In the genomic region with DNA sequence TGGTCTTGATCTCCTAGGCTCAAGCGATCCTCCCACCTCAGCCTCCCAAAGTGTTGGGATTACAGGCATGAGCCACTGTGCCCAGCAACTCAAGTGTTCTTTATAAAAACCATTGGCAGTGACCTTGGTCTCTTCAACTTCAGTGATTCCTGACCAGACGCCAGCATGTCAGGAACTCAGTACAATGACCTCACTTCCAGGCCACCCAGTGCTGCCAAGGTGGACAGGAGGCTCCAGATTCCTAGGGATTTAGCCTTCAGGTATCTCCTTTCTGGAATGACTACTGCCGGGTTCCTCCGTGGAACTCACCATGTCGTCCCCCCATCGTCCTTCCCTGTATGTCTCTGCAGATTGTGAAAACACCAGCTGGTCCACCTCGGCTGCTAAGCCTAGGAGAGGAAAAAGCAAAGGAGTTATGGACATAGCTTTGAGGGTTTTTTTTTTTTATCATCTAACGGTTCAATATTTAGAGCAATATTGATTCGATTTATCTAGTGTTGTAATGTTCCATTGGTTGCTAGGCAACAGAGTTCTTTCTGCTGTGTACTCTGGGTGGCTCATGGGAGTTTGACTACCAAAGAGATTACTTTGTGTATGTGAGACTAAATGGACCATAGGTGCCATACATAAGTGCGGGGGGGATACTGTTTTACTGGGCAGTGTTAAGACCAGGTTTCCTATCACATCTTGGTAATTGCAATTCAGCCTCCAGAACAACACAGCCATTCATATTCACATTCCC, we compare ENCODE assay signal across 25 cellular contexts.
"Had no signal": no experiment of that assay in that cellular context is flagged by ENCODE, and none has a peak within 500 bp of the region (broad histone marks: within the 10 kb centered on the region; RNA-seq: fewer than 3 reads in every experiment).

No MANE protein-coding gene starts in this region.

- H3K4me3 Mint-ChIP-seq: activated CD4-positive, alpha-beta memory T cell treated with anti-CD3 and anti-CD28 coated beads, Interleukin-2, amount 10 ng/mL, durations not matched to agents 7 days and 5 days; activated CD4-positive, alpha-beta T cell treated with anti-CD3 and anti-CD28 coated beads, Interleukin-2, amount 10 ng/mL, durations not matched to agents 24 days and 14 days; activated T-cell treated with anti-CD3 and anti-CD28 coated beads, Interleukin-2, amount 50 U/mL, for 24 hours; dendritic cell treated with granulocyte-macrophage colony-stimulating factor and Interleukin-4, amounts not matched to agents 40 ng/mL and 50 ng/mL, for 4 days; endodermal cell; naive B cell; nephron progenitor cell had no signal

- H3K36me3 Mint-ChIP-seq: naive B cell had no signal

- H3K27me3 ChIP-seq: brain microvascular endothelial cell, pancreas, suprapubic skin, tibial nerve had no signal

- H3K27me3 Mint-ChIP-seq: activated CD4-positive, alpha-beta memory T cell treated with anti-CD3 and anti-CD28 coated beads, Interleukin-2, amount 10 ng/mL, durations not matched to agents 7 days and 5 days; activated CD4-positive, alpha-beta T cell treated with anti-CD3 and anti-CD28 coated beads, Interleukin-2, amount 10 ng/mL, durations not matched to agents 24 days and 14 days; activated T-cell treated with anti-CD3 and anti-CD28 coated beads, Interleukin-2, amount 50 U/mL, for 24 hours had no signal

- H3K36me3 ChIP-seq: brain microvascular endothelial cell, pancreas, prostate gland, spleen, suprapubic skin, tibial nerve had no signal

- H3K4me1 ChIP-seq: pancreas, prostate gland, spleen, suprapubic skin, tibial nerve had no signal

- H3K27ac ChIP-seq: brain microvascular endothelial cell, pancreas, prostate gland, spleen, suprapubic skin, tibial nerve had no signal

- H3K9me3 ChIP-seq: pancreas, prostate gland, spleen, suprapubic skin, tibial nerve had no signal

- ATAC-seq: esophagus mucosa had no signal

- H3K9me3 Mint-ChIP-seq: activated CD4-positive, alpha-beta T cell treated with anti-CD3 and anti-CD28 coated beads, Interleukin-2, amount 10 ng/mL, durations not matched to agents 24 days and 14 days; activated T-cell treated with anti-CD3 and anti-CD28 coated beads, Interleukin-2, amount 50 U/mL, for 24 hours; dendritic cell treated with granulocyte-macrophage colony-stimulating factor and Interleukin-4, amounts not matched to agents 40 ng/mL and 50 ng/mL, for 4 days; naive B cell had no signal

- H3K27ac Mint-ChIP-seq: activated CD4-positive, alpha-beta memory T cell treated with anti-CD3 and anti-CD28 coated beads, Interleukin-2, amount 10 ng/mL, durations not matched to agents 7 days and 5 days; activated CD4-positive, alpha-beta T cell treated with anti-CD3 and anti-CD28 coated beads, Interleukin-2, amount 10 ng/mL, durations not matched to agents 24 days and 14 days; activated T-cell treated with anti-CD3 and anti-CD28 coated beads, Interleukin-2, amount 50 U/mL, for 24 hours; dendritic cell treated with granulocyte-macrophage colony-stimulating factor and Interleukin-4, amounts not matched to agents 40 ng/mL and 50 ng/mL, for 4 days; endodermal cell; naive B cell; nephron progenitor cell had no signal

- H3K4me3 ChIP-seq: pancreas, prostate gland, spleen, suprapubic skin, tibial nerve had no signal

- DNase-seq: activated CD4-positive, alpha-beta memory T cell treated with anti-CD3 and anti-CD28 coated beads, Interleukin-2, amount 10 ng/mL, durations not matched to agents 7 days and 5 days; activated CD4-positive, alpha-beta T cell treated with anti-CD3 and anti-CD28 coated beads, Interleukin-2, amount 10 ng/mL, durations not matched to agents 24 days and 14 days; activated CD4-positive, CD25-positive, alpha-beta regulatory T cell treated with anti-CD3 and anti-CD28 coated beads, Interleukin-2, amount 50 U/mL, for 72 hours; activated CD8-positive, alpha-beta memory T cell treated with anti-CD3 and anti-CD28 coated beads, Interleukin-2, amount 50 U/mL, for 48 hours; activated gamma-delta T cell; activated naive CD4-positive, alpha-beta T cell treated with anti-CD3 and anti-CD28 coated beads, Interleukin-2, amount 50 U/mL, for 16 hours; activated T-cell treated with anti-CD3 and anti-CD28 coated beads, Interleukin-2, amount 50 U/mL, for 24 hours; amniotic stem cell; brain microvascular endothelial cell; endodermal cell; foreskin fibroblast; head of caudate nucleus; hippocampal formation; left cardiac atrium; mammary epithelial cell; naive B cell; nephron progenitor cell; pancreas; spleen; stimulated activated naive CD4-positive, alpha-beta T cell had no signal

- H3K4me1 Mint-ChIP-seq: activated CD4-positive, alpha-beta memory T cell treated with anti-CD3 and anti-CD28 coated beads, Interleukin-2, amount 10 ng/mL, durations not matched to agents 7 days and 5 days; activated CD4-positive, alpha-beta T cell treated with anti-CD3 and anti-CD28 coated beads, Interleukin-2, amount 10 ng/mL, durations not matched to agents 24 days and 14 days; endodermal cell had no signal
